11 cellular contexts compared by ENCODE assay signal in the genomic region with DNA sequence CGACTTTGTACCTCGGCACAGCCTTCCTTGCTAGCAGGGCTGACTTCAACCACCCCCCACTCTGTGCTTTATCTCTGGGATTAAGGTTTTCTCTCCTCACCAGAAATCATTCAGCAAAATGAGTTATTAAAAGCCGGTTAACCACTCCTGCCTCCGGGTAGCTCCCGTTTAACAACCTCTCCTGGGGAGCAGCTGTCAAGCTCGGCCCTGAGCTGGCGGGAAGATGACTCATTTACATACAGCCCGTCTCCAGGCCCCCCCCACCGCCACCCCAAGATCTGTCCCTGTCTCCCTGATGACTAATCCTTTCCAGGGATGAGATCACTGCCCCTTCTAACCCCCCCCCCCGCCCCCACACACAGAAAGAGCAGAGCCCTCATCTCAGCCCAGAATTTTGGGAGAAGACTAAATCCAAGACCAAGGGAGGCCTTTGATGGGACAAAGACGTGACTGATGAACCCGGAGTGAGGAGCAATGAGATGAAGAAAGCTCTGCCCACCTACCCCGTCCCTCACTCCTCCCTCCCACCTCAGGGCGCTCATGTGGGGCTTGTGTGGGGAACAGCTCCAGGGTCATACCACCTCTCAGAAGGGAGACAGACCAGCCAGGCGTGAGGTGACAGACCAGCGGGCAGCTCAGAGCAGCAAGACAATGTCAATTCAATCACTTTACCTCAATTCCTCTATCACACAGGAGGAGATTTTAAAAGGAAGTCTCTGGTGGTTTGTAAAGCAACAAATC. TPM values are rescaled to one million over a fixed set of nuclear protein-coding genes. Genes with fewer than 3 reads are reported as not detected.
DNase-seq lines count a peak whose midpoint lies in the region; ATAC-seq and TF ChIP-seq lines count a peak whose summit lies in the region.
"Had no signal": no experiment of that assay in that cellular context is flagged by ENCODE, and none has a peak within 500 bp of the region (broad histone marks: within the 10 kb centered on the region; RNA-seq: fewer than 3 reads in every experiment).

No MANE protein-coding gene starts in this region.

- H3K9me3 ChIP-seq in vagina = no peaks in the 10 kb centered on the region
- H3K9me3 ChIP-seq: psoas muscle had no signal

- no peak for TF ChIP-seq POLR2A in vagina (IDR thresholded peaks at IDR 0.05)

- no peaks in the 10 kb centered on the region for H3K27me3 ChIP-seq in vagina

- ATAC-seq in stimulated activated naive CD8-positive, alpha-beta T cell treated with anti-CD3 and anti-CD28 coated beads, Interleukin-15, Interleukin-2, amounts not matched to agents 100 U/mL and 50 U/mL, for 24 hours = no peak
- no peak for ATAC-seq in stimulated activated naive CD8-positive, alpha-beta T cell treated with anti-CD3 and anti-CD28 coated beads, Interleukin-15, amount 100 ng/mL, for 72 hours
- ATAC-seq in GM19397 (IDR thresholded peaks at IDR 0.05; ENCODE audit: unreplicated experiment) = no peak
- ATAC-seq: psoas muscle had no signal

- H3K36me3 ChIP-seq in vagina = no peaks in the 10 kb centered on the region

- H3K4me1 Mint-ChIP-seq in stimulated activated naive CD8-positive, alpha-beta T cell treated with anti-CD3 and anti-CD28 coated beads, Interleukin-15, amount 100 ng/mL, for 72 hours = no peaks in the 10 kb centered on the region
- H3K4me1 Mint-ChIP-seq: activated B cell treated with CpG ODN at 0.5 μM for 24 hours had no signal

- peak; percentile 13 for DNase-seq in stimulated activated naive CD8-positive, alpha-beta T cell treated with anti-CD3 and anti-CD28 coated beads, Interleukin-15, Interleukin-2, amounts not matched to agents 100 U/mL and 50 U/mL, for 24 hours
- DNase-seq in stimulated activated naive CD8-positive, alpha-beta T cell treated with anti-CD3 and anti-CD28 coated beads, Interleukin-15, amount 100 ng/mL, for 72 hours = no peak
- peak; percentile 26 for DNase-seq in OCI-M1 (lab: John Stamatoyannopoulos, UW)
- DNase-seq in fibroblast of pulmonary artery (ENCODE audit: low read depth) = peak; percentile 59
- DNase-seq in SIG-M5 (lab: John Stamatoyannopoulos, UW) = no peak
- DNase-seq in vagina (ENCODE audit: extremely low spot score in 2 of 2) = no peak
- DNase-seq in NCI-H1930 (lab: John Stamatoyannopoulos, UW) = no peak
- DNase-seq: activated B cell treated with CpG ODN at 0.5 μM for 24 hours, trophoblast cell had no signal

- H3K4me1 ChIP-seq in vagina = no peaks in the 10 kb centered on the region
- H3K4me1 ChIP-seq: psoas muscle had no signal

- H3K27ac Mint-ChIP-seq in stimulated activated naive CD8-positive, alpha-beta T cell treated with anti-CD3 and anti-CD28 coated beads, Interleukin-15, amount 100 ng/mL, for 72 hours = no peak overlapping the region
- H3K27ac Mint-ChIP-seq: activated B cell treated with CpG ODN at 0.5 μM for 24 hours had no signal

- no peaks in the 10 kb centered on the region for H3K9me3 Mint-ChIP-seq in stimulated activated naive CD8-positive, alpha-beta T cell treated with anti-CD3 and anti-CD28 coated beads, Interleukin-15, amount 100 ng/mL, for 72 hours
- H3K9me3 Mint-ChIP-seq: activated B cell treated with CpG ODN at 0.5 μM for 24 hours had no signal

- no peaks in the 10 kb centered on the region for H3K27me3 Mint-ChIP-seq in stimulated activated naive CD8-positive, alpha-beta T cell treated with anti-CD3 and anti-CD28 coated beads, Interleukin-15, amount 100 ng/mL, for 72 hours
- H3K27me3 Mint-ChIP-seq: activated B cell treated with CpG ODN at 0.5 μM for 24 hours had no signal

- TF ChIP-seq CTCF in fibroblast of pulmonary artery (IDR thresholded peaks at IDR 0.05; ENCODE audit: low read length, missing control alignments) (no peak), vagina (IDR thresholded peaks at IDR 0.05) (no peak)

- intact Hi-C loops in vagina (cut with DNase I) = no loop called here

- H3K27ac ChIP-seq in vagina = no peak overlapping the region
- H3K27ac ChIP-seq: psoas muscle had no signal

- H3K4me3 ChIP-seq in fibroblast of pulmonary artery (replicated peaks; ENCODE audit: low read depth, low read length) (no peak overlapping the region), vagina (no peak overlapping the region)
- H3K4me3 ChIP-seq: psoas muscle had no signal

- no peak overlapping the region for H3K4me3 Mint-ChIP-seq in stimulated activated naive CD8-positive, alpha-beta T cell treated with anti-CD3 and anti-CD28 coated beads, Interleukin-15, amount 100 ng/mL, for 72 hours
- H3K4me3 Mint-ChIP-seq: activated B cell treated with CpG ODN at 0.5 μM for 24 hours had no signal

RNA-seq across cellular contexts. Expression of gene KCNK12, which starts 36.4 kb away (rescaled TPM):
- not detected for total RNA-seq in vagina
- total RNA-seq: psoas muscle had no signal

Comparison
In these comparisons a context has a peak if more than half of its experiments do, and no peak if none do; other contexts are left out.
1. DNase-seq: peak in stimulated activated naive CD8-positive, alpha-beta T cell treated with anti-CD3 and anti-CD28 coated beads, Interleukin-15, Interleukin-2, amounts not matched to agents 100 U/mL and 50 U/mL, for 24 hours (single experiment), OCI-M1 (single experiment) and fibroblast of pulmonary artery (single experiment); none in stimulated activated naive CD8-positive, alpha-beta T cell treated with anti-CD3 and anti-CD28 coated beads, Interleukin-15, amount 100 ng/mL, for 72 hours (0 of 2), SIG-M5 (single experiment), vagina (0 of 2) and NCI-H1930 (0 of 2).